22 cellular contexts compared by ENCODE assay signal in the genomic region with DNA sequence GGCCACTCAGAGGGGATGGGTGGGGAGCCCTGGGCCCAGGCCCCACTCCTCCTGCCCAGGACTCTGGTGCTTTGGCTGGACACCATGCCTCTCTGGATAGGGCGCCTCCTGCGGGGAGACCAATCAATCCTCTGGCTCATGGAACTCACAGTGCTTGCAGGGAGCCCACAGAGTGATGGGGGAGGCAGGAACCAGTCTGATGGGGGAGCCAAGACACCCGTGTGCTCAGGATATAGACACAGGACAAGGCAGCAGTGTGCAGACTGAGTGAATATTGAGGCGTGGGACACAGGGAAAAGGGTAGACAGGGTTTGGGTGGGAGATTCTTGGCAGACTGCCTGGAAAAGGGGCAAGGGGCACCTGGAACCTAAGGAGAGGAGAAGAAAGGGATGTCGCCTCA. TPM values are rescaled to one million over a fixed set of nuclear protein-coding genes. Genes with fewer than 3 reads are reported as not detected.
"Had no signal": no experiment of that assay in that cellular context is flagged by ENCODE, and none has a peak within 500 bp of the region (broad histone marks: within the 10 kb centered on the region; RNA-seq: fewer than 3 reads in every experiment).

No MANE protein-coding gene starts in this region.

- H3K27ac ChIP-seq: adrenal gland, body of pancreas, breast epithelium, Peyer's patch had no signal

- H3K4me1 ChIP-seq: body of pancreas, breast epithelium, Peyer's patch had no signal

- DNase-seq: activated CD4-positive, alpha-beta T cell treated with anti-CD3 and anti-CD28 coated beads, Interleukin-2, amount 10 ng/mL, durations not matched to agents 24 days and 14 days; activated CD4-positive, alpha-beta T cell treated with anti-CD3 and anti-CD28 coated beads, Interleukin-2, amount 50 U/mL, for 4 hours; activated CD8-positive, alpha-beta T cell treated with anti-CD3 and anti-CD28 coated beads, Interleukin-2, amount 10 ng/mL, durations not matched to agents 7 days and 5 days; activated gamma-delta T cell; activated naive CD4-positive, alpha-beta T cell treated with Interleukin-2 at 50 U/mL for 16 hours; activated naive CD8-positive, alpha-beta T cell treated with anti-CD3 and anti-CD28 coated beads, Interleukin-2, amount 10 ng/mL, durations not matched to agents 7 days and 5 days; activated T-cell treated with anti-CD3 and anti-CD28 coated beads, Interleukin-2, amount 50 U/mL, for 24 hours; adrenal gland; body of pancreas; NCI-H1092 treated with DMSO at 0.1 percent for 48 hours; NCI-H187; NCI-H345; NK-92 treated with Interleukin-12 subunit alpha and Interleukin-12 subunit beta, amount 100 ng/mL, for 24 hours; PC-3; Peyer's patch; SIG-M5; T1000 had no signal

- H3K27me3 ChIP-seq: adrenal gland, body of pancreas, Peyer's patch had no signal

- H3K4me3 ChIP-seq: adrenal gland, body of pancreas, breast epithelium, Peyer's patch had no signal

- FAIRE-seq: astrocyte had no signal

- H3K9me3 Mint-ChIP-seq: activated CD4-positive, alpha-beta T cell treated with anti-CD3 and anti-CD28 coated beads, Interleukin-2, amount 10 ng/mL, durations not matched to agents 24 days and 14 days; activated naive CD4-positive, alpha-beta T cell treated with anti-CD3 and anti-CD28 coated beads, Interleukin-2, amount 50 U/mL, for 24 hours; activated naive CD8-positive, alpha-beta T cell treated with anti-CD3 and anti-CD28 coated beads, Interleukin-2, amount 10 ng/mL, durations not matched to agents 7 days and 5 days; activated T-cell treated with anti-CD3 and anti-CD28 coated beads, Interleukin-2, amount 50 U/mL, for 24 hours; activated T-helper 2 cell treated with anti-CD3 and anti-CD28 coated beads, Interferon-gamma antibody, Interleukin-2, Interleukin-4, amounts not matched to agents 10 μg/mL and 5 μg/mL and 100 μg/mL, durations not matched to agents 14 hours and 24 hours and 36 hours had no signal

- H3K36me3 Mint-ChIP-seq: activated naive CD4-positive, alpha-beta T cell treated with anti-CD3 and anti-CD28 coated beads, Interleukin-2, amount 50 U/mL, for 24 hours; activated naive CD8-positive, alpha-beta T cell treated with anti-CD3 and anti-CD28 coated beads, Interleukin-2, amount 10 ng/mL, durations not matched to agents 7 days and 5 days had no signal

- H3K27ac Mint-ChIP-seq: activated CD4-positive, alpha-beta T cell treated with anti-CD3 and anti-CD28 coated beads, Interleukin-2, amount 10 ng/mL, durations not matched to agents 24 days and 14 days; activated CD8-positive, alpha-beta T cell treated with anti-CD3 and anti-CD28 coated beads, Interleukin-2, amount 10 ng/mL, durations not matched to agents 7 days and 5 days; activated naive CD4-positive, alpha-beta T cell treated with anti-CD3 and anti-CD28 coated beads, Interleukin-2, amount 50 U/mL, for 24 hours; activated naive CD8-positive, alpha-beta T cell treated with anti-CD3 and anti-CD28 coated beads, Interleukin-2, amount 10 ng/mL, durations not matched to agents 7 days and 5 days; activated T-cell treated with anti-CD3 and anti-CD28 coated beads, Interleukin-2, amount 50 U/mL, for 24 hours; activated T-helper 2 cell treated with anti-CD3 and anti-CD28 coated beads, Interferon-gamma antibody, Interleukin-2, Interleukin-4, amounts not matched to agents 10 μg/mL and 5 μg/mL and 100 μg/mL, durations not matched to agents 14 hours and 24 hours and 36 hours had no signal

- H3K4me1 Mint-ChIP-seq: activated CD4-positive, alpha-beta T cell treated with anti-CD3 and anti-CD28 coated beads, Interleukin-2, amount 10 ng/mL, durations not matched to agents 24 days and 14 days; activated naive CD4-positive, alpha-beta T cell treated with anti-CD3 and anti-CD28 coated beads, Interleukin-2, amount 50 U/mL, for 24 hours; activated naive CD8-positive, alpha-beta T cell treated with anti-CD3 and anti-CD28 coated beads, Interleukin-2, amount 10 ng/mL, durations not matched to agents 7 days and 5 days had no signal

- H3K9me3 ChIP-seq: adrenal gland, body of pancreas, breast epithelium, Peyer's patch had no signal

- H3K4me3 Mint-ChIP-seq: activated CD4-positive, alpha-beta T cell treated with anti-CD3 and anti-CD28 coated beads, Interleukin-2, amount 10 ng/mL, durations not matched to agents 24 days and 14 days; activated CD8-positive, alpha-beta T cell treated with anti-CD3 and anti-CD28 coated beads, Interleukin-2, amount 10 ng/mL, durations not matched to agents 7 days and 5 days; activated naive CD4-positive, alpha-beta T cell treated with anti-CD3 and anti-CD28 coated beads, Interleukin-2, amount 50 U/mL, for 24 hours; activated naive CD8-positive, alpha-beta T cell treated with anti-CD3 and anti-CD28 coated beads, Interleukin-2, amount 10 ng/mL, durations not matched to agents 7 days and 5 days; activated T-cell treated with anti-CD3 and anti-CD28 coated beads, Interleukin-2, amount 50 U/mL, for 24 hours had no signal

- H3K36me3 ChIP-seq: adrenal gland, breast epithelium, Peyer's patch had no signal

- ATAC-seq: activated CD8-positive, alpha-beta T cell treated with anti-CD3 and anti-CD28 coated beads, Interleukin-2, amount 10 ng/mL, durations not matched to agents 7 days and 5 days; body of pancreas; PC-3 had no signal

RNA-seq across cellular contexts. Expression of a gene that starts 37.6 kb away (rescaled TPM):
- total RNA-seq: activated CD8-positive, alpha-beta T cell treated with anti-CD3 and anti-CD28 coated beads, Interleukin-2, amount 10 ng/mL, durations not matched to agents 7 days and 5 days; activated T-helper 2 cell treated with anti-CD3 and anti-CD28 coated beads, Interferon-gamma antibody, Interleukin-2, Interleukin-4, amounts not matched to agents 10 μg/mL and 5 μg/mL and 100 μg/mL, durations not matched to agents 14 hours and 24 hours and 36 hours; astrocyte; body of pancreas; Peyer's patch; T-helper 1 cell treated with Interleukin-12 subunit alpha and Interleukin-12 subunit beta and Interleukin-4 antibody, amounts not matched to agents 30 ng/mL and 1 ng/mL, for 36 hours had no signal
